ENCODE assay signal across 1 cellular context in the genomic region with DNA sequence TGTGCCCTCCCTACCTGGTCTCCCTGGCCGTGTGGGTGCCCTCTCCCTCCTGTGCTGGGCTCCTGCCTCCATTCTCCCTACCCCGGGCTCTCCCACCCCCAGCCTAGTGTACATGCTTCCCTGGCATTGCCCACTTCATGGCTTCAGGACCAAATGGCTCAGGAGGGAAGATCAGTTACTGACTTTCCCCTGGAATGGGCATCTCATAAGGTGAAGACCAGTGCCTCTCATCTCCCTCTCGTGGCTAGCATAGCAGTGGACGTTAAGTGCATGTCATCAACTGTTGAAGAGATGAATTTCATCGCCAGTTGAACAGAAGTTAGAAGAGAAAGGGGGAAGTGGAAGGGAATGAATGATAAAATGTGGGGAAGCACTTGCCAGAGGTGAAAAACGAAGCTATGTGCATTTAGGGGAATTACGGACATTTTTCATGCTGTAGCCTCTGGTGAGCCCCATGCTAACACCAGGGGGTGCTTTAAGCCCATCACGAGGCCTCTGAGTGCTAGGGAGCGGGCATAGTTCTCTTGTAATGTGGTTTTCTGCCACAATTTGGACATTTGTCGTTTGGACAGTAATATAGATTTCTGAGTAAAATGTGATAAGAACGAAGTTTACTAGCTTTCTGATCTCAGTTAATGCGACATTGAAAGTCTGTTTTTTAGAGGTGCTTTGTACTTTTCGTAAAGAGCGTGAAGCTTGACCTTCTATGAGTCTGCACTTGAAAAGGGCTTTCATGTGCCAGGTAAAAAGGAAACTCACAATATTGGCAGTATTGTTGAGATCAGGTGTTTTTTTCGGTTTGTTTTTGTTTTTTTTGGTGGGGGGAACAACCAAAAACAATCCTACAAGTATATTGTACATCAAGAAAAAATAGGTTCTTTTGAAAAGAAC.
TF ChIP-seq lines count a peak whose summit lies in the region.

No MANE protein-coding gene starts in this region.

TF ChIP-seq in H1, 55 proteins besides CTCF, POLR2A, EP300 and RAD21:
- TF ChIP-seq, protein P1, sequence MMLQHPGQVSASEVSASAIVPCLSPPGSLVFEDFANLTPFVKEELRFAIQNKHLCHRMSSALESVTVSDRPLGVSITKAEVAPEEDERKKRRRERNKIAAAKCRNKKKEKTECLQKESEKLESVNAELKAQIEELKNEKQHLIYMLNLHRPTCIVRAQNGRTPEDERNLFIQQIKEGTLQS (IDR thresholded peaks at IDR 0.05; ENCODE audit: insufficient read depth, low read depth, low read length) = no peak
- TF ChIP-seq MAFK (IDR thresholded peaks at IDR 0.05; ENCODE audit: low read depth, low read length) (no peak), RBBP5 (IDR thresholded peaks at IDR 0.05; ENCODE audit: borderline replicate concordance, low read depth, low read length) (no peak), SIRT6 (IDR thresholded peaks at IDR 0.05; ENCODE audit: low read length) (no peak), ASH2L (IDR thresholded peaks at IDR 0.05; ENCODE audit: low read length) (no peak), KDM1A (IDR thresholded peaks at IDR 0.05; ENCODE audit: borderline replicate concordance, low read length) (no peak), RXRA (IDR thresholded peaks at IDR 0.05; ENCODE audit: insufficient read depth, low read depth, low read length) (no peak), TAF7 (optimal IDR thresholded peaks at IDR 0.05; ENCODE audit: borderline replicate concordance, low read depth, low read length) (no peak)
TF ChIP-seq in H1: peak in this region for 0.
